ENCODE assay signal across 8 cellular contexts in the genomic region with DNA sequence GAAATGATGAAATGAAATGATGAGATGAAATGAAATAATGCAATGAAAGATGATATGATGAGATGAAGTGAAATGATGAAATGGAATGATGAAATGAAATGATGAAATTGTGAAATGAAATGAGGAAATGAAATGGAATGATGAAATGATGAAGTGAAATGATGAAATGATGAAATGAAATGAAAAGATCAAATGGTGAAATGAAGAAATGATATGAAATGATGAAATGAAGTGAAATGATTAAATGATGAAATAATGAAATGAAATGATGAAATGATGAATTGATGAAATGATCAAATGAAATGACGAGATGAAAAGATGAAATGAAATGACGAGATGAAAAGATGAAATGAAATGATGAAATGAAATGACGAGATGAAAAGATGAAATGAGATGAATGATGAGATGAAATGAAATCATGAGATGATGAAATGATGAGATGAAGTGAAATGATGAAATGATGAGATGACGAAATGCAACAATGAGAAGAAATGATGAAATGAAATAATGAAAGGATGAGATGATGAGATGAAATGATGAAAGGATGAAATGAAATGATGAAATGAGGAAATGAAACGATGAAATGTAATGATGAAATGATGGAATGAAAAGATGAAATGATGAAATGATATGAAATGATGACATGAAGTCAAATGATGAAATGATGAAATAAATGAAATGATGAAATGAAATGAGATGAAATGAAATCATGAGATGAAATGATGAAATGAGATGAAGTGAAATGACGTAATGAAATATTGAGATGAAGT.
DNase-seq lines count a peak whose midpoint lies in the region; ATAC-seq and TF ChIP-seq lines count a peak whose summit lies in the region.
"Not testable (repeated sequence)": the region's sequence is repeated elsewhere in the genome, so short reads cannot be mapped to it uniquely, and the experiment has no call there.

No MANE protein-coding gene starts in this region.

- not testable (repeated sequence) for H3K27ac ChIP-seq in CD4-positive, alpha-beta T cell (ENCODE audit: low read depth, low read length); naive thymus-derived CD4-positive, alpha-beta T cell (ENCODE audit: low read depth, low read length)

- peaks cover 13% of the 10 kb centered on the region for H3K9me3 Mint-ChIP-seq in CD4-positive, alpha-beta T cell
- peaks cover 8 to 14% (median 12%) of the 10 kb centered on the region in 3 donors for H3K9me3 Mint-ChIP-seq in IgD-negative memory B cell
- peaks cover 15% of the 10 kb centered on the region for H3K9me3 Mint-ChIP-seq in activated CD8-positive, alpha-beta T cell treated with anti-CD3 and anti-CD28 coated beads, Interleukin-2, amount 10 ng/mL, durations not matched to agents 7 days and 5 days (ENCODE audit: insufficient read depth)
- H3K9me3 Mint-ChIP-seq in activated naive CD4-positive, alpha-beta T cell treated with anti-CD3 and anti-CD28 coated beads, Interleukin-2, amount 50 U/mL, for 72 hours: peaks cover 17 to 18% of the 10 kb centered on the region in 2 donors
- peaks cover 8 to 15% of the 10 kb centered on the region in 2 donors for H3K9me3 Mint-ChIP-seq in effector memory CD8-positive, alpha-beta T cell
- H3K9me3 Mint-ChIP-seq in naive thymus-derived CD4-positive, alpha-beta T cell: peaks cover 13 to 31% (median 18%) of the 10 kb centered on the region in 11 donors
- H3K9me3 Mint-ChIP-seq in stimulated activated memory B cell treated with anti-CD40 and anti-IgM and Interleukin-4, amounts not matched to agents 10 μg/mL and 1 μg/mL and 100 μg/mL, for 72 hours: peaks cover 15% of the 10 kb centered on the region

- H3K4me1 Mint-ChIP-seq in CD4-positive, alpha-beta T cell (ENCODE audit: low read depth): peaks cover 24% of the 10 kb centered on the region
- H3K4me1 Mint-ChIP-seq in IgD-negative memory B cell: peaks cover 3 to 12% (median 4%) of the 10 kb centered on the region in 3 donors
- not testable (repeated sequence) for H3K4me1 Mint-ChIP-seq in T-helper 17 cell
- H3K4me1 Mint-ChIP-seq in activated CD8-positive, alpha-beta T cell treated with anti-CD3 and anti-CD28 coated beads, Interleukin-2, amount 10 ng/mL, durations not matched to agents 7 days and 5 days (ENCODE audit: low read depth): peaks cover 19% of the 10 kb centered on the region
- H3K4me1 Mint-ChIP-seq in effector memory CD8-positive, alpha-beta T cell (ENCODE audit: low read depth in 2 of 2): peaks cover 20 to 21% of the 10 kb centered on the region in 2 donors
- peaks cover 11 to 20% (median 16%) of the 10 kb centered on the region in 7 donors for H3K4me1 Mint-ChIP-seq in naive thymus-derived CD4-positive, alpha-beta T cell
- peaks cover 20% of the 10 kb centered on the region for H3K4me1 Mint-ChIP-seq in stimulated activated memory B cell treated with anti-CD40 and anti-IgM and Interleukin-4, amounts not matched to agents 10 μg/mL and 1 μg/mL and 100 μg/mL, for 72 hours

- H3K4me3 Mint-ChIP-seq in CD4-positive, alpha-beta T cell: peak overlapping the region; percentile 63
- H3K4me3 Mint-ChIP-seq in IgD-negative memory B cell: peak overlapping the region; percentile 13 to 87 (median 57)
- peak overlapping the region; percentile 8 for H3K4me3 Mint-ChIP-seq in T-helper 17 cell
- not testable (repeated sequence) for H3K4me3 Mint-ChIP-seq in activated CD8-positive, alpha-beta T cell treated with anti-CD3 and anti-CD28 coated beads, Interleukin-2, amount 10 ng/mL, durations not matched to agents 7 days and 5 days
- peak overlapping the region; percentile 55 to 70 for H3K4me3 Mint-ChIP-seq in effector memory CD8-positive, alpha-beta T cell
- H3K4me3 Mint-ChIP-seq in naive thymus-derived CD4-positive, alpha-beta T cell: peak overlapping the region in 9 of 10 donors; percentile 53 to 82 (median 62)
- peak overlapping the region; percentile 10 for H3K4me3 Mint-ChIP-seq in stimulated activated memory B cell treated with anti-CD40 and anti-IgM and Interleukin-4, amounts not matched to agents 10 μg/mL and 1 μg/mL and 100 μg/mL, for 72 hours

- POLR2A ChIA-PET in CD4-positive, alpha-beta T cell (lab: Charles Lee): interaction anchor here (1.0 kb wide), 1 partner anchor 119 kb away, joined by 3 read pairs; no protein-coding TSS in a partner anchor
- POLR2A ChIA-PET in activated CD8-positive, alpha-beta T cell treated with anti-CD3 and anti-CD28 coated beads, Interleukin-2, amount 10 ng/mL, durations not matched to agents 7 days and 5 days (lab: Charles Lee): not testable (repeated sequence)
- POLR2A ChIA-PET in naive thymus-derived CD4-positive, alpha-beta T cell (lab: Charles Lee): interaction anchor here (0.6 kb wide), 1 partner anchor 66 kb away, joined by 3 read pairs; no protein-coding TSS in a partner anchor

- not testable (repeated sequence) for DNase-seq in CD4-positive, alpha-beta T cell; T-helper 17 cell; activated CD8-positive, alpha-beta T cell treated with anti-CD3 and anti-CD28 coated beads, Interleukin-2, amount 10 ng/mL, durations not matched to agents 7 days and 5 days; activated naive CD4-positive, alpha-beta T cell treated with anti-CD3 and anti-CD28 coated beads, Interleukin-2, amount 50 U/mL, for 72 hours (ENCODE audit: low spot score in 2 of 2); effector memory CD8-positive, alpha-beta T cell; naive thymus-derived CD4-positive, alpha-beta T cell

- H3K4me1 ChIP-seq in naive thymus-derived CD4-positive, alpha-beta T cell (ENCODE audit: control insufficient read depth in 2 of 2, insufficient read depth in 2 of 2, low read length in 2 of 2): not testable (repeated sequence)

- H3K9me3 ChIP-seq in CD4-positive, alpha-beta T cell (ENCODE audit: control insufficient read depth, low read length); T-helper 17 cell (ENCODE audit: control insufficient read depth, low read length, poor library complexity, severe bottlenecking); naive thymus-derived CD4-positive, alpha-beta T cell (ENCODE audit: control insufficient read depth in 2 of 3, low read length in 3 of 3): not testable (repeated sequence)

- CTCF ChIA-PET in CD4-positive, alpha-beta T cell (lab: Charles Lee); activated CD8-positive, alpha-beta T cell treated with anti-CD3 and anti-CD28 coated beads, Interleukin-2, amount 10 ng/mL, durations not matched to agents 7 days and 5 days (lab: Charles Lee); naive thymus-derived CD4-positive, alpha-beta T cell (lab: Charles Lee): not testable (repeated sequence)

- not testable (repeated sequence) for TF ChIP-seq CTCF in CD4-positive, alpha-beta T cell (IDR thresholded peaks at IDR 0.05)

- H3K27me3 ChIP-seq in CD4-positive, alpha-beta T cell (ENCODE audit: control insufficient read depth, insufficient read depth, low read length); naive thymus-derived CD4-positive, alpha-beta T cell (ENCODE audit: control insufficient read depth in 2 of 2, insufficient read depth in 2 of 2, low read length in 2 of 2): not testable (repeated sequence)

- intact Hi-C loops in CD4-positive, alpha-beta T cell (cut with DNase I, micrococcal nuclease); naive thymus-derived CD4-positive, alpha-beta T cell (cut with micrococcal nuclease): not testable (repeated sequence)

- ATAC-seq in CD4-positive, alpha-beta T cell (ENCODE audit: poor library complexity); T-helper 17 cell; activated CD8-positive, alpha-beta T cell treated with anti-CD3 and anti-CD28 coated beads, Interleukin-2, amount 10 ng/mL, durations not matched to agents 7 days and 5 days; activated naive CD4-positive, alpha-beta T cell treated with anti-CD3 and anti-CD28 coated beads, Interleukin-2, amount 50 U/mL, for 72 hours; effector memory CD8-positive, alpha-beta T cell (replicated peaks); naive thymus-derived CD4-positive, alpha-beta T cell; stimulated activated memory B cell treated with anti-CD40 and anti-IgM and Interleukin-4, amounts not matched to agents 10 μg/mL and 1 μg/mL and 100 μg/mL, for 72 hours: not testable (repeated sequence)

- peaks cover 23% of the 10 kb centered on the region for H3K36me3 Mint-ChIP-seq in CD4-positive, alpha-beta T cell (ENCODE audit: low read depth)
- H3K36me3 Mint-ChIP-seq in IgD-negative memory B cell; T-helper 17 cell (ENCODE audit: low read depth): not testable (repeated sequence)
- peaks cover 18% of the 10 kb centered on the region for H3K36me3 Mint-ChIP-seq in activated CD8-positive, alpha-beta T cell treated with anti-CD3 and anti-CD28 coated beads, Interleukin-2, amount 10 ng/mL, durations not matched to agents 7 days and 5 days (ENCODE audit: low read depth)
- H3K36me3 Mint-ChIP-seq in activated naive CD4-positive, alpha-beta T cell treated with anti-CD3 and anti-CD28 coated beads, Interleukin-2, amount 50 U/mL, for 72 hours: peaks cover 19 to 26% of the 10 kb centered on the region in 2 donors
- H3K36me3 Mint-ChIP-seq in effector memory CD8-positive, alpha-beta T cell (ENCODE audit: insufficient read depth): peaks cover 17% of the 10 kb centered on the region
- H3K36me3 Mint-ChIP-seq in naive thymus-derived CD4-positive, alpha-beta T cell: peaks cover 11 to 24% (median 16%) of the 10 kb centered on the region in 5 donors
- H3K36me3 Mint-ChIP-seq in stimulated activated memory B cell treated with anti-CD40 and anti-IgM and Interleukin-4, amounts not matched to agents 10 μg/mL and 1 μg/mL and 100 μg/mL, for 72 hours: peaks cover 17% of the 10 kb centered on the region

- not testable (repeated sequence) for H3K27me3 Mint-ChIP-seq in CD4-positive, alpha-beta T cell; IgD-negative memory B cell; T-helper 17 cell
- H3K27me3 Mint-ChIP-seq in activated CD8-positive, alpha-beta T cell treated with anti-CD3 and anti-CD28 coated beads, Interleukin-2, amount 10 ng/mL, durations not matched to agents 7 days and 5 days (ENCODE audit: low read depth): peaks cover 25% of the 10 kb centered on the region
- peaks cover 17 to 23% of the 10 kb centered on the region in 2 donors for H3K27me3 Mint-ChIP-seq in effector memory CD8-positive, alpha-beta T cell
- H3K27me3 Mint-ChIP-seq in naive thymus-derived CD4-positive, alpha-beta T cell: peaks cover 6 to 16% (median 7%) of the 10 kb centered on the region in 5 donors
- peaks cover 26% of the 10 kb centered on the region for H3K27me3 Mint-ChIP-seq in stimulated activated memory B cell treated with anti-CD40 and anti-IgM and Interleukin-4, amounts not matched to agents 10 μg/mL and 1 μg/mL and 100 μg/mL, for 72 hours

- peak overlapping the region; percentile 85 for H3K27ac Mint-ChIP-seq in CD4-positive, alpha-beta T cell
- H3K27ac Mint-ChIP-seq in IgD-negative memory B cell: peak overlapping the region; percentile 81 to 84 (median 82)
- not testable (repeated sequence) for H3K27ac Mint-ChIP-seq in T-helper 17 cell; effector memory CD8-positive, alpha-beta T cell
- H3K27ac Mint-ChIP-seq in activated CD8-positive, alpha-beta T cell treated with anti-CD3 and anti-CD28 coated beads, Interleukin-2, amount 10 ng/mL, durations not matched to agents 7 days and 5 days: peak overlapping the region; percentile 5
- peak overlapping the region; percentile 53 to 77 for H3K27ac Mint-ChIP-seq in activated naive CD4-positive, alpha-beta T cell treated with anti-CD3 and anti-CD28 coated beads, Interleukin-2, amount 50 U/mL, for 72 hours
- peak overlapping the region in 8 of 9 donors; percentile 20 to 91 (median 66) for H3K27ac Mint-ChIP-seq in naive thymus-derived CD4-positive, alpha-beta T cell
- peak overlapping the region; percentile 49 for H3K27ac Mint-ChIP-seq in stimulated activated memory B cell treated with anti-CD40 and anti-IgM and Interleukin-4, amounts not matched to agents 10 μg/mL and 1 μg/mL and 100 μg/mL, for 72 hours

- H3K36me3 ChIP-seq in naive thymus-derived CD4-positive, alpha-beta T cell (ENCODE audit: control insufficient read depth in 2 of 3, insufficient read depth in 3 of 3, low read length in 3 of 3): not testable (repeated sequence)

- not testable (repeated sequence) for H3K4me3 ChIP-seq in naive thymus-derived CD4-positive, alpha-beta T cell (ENCODE audit: low read length)
